In the genomic region with DNA sequence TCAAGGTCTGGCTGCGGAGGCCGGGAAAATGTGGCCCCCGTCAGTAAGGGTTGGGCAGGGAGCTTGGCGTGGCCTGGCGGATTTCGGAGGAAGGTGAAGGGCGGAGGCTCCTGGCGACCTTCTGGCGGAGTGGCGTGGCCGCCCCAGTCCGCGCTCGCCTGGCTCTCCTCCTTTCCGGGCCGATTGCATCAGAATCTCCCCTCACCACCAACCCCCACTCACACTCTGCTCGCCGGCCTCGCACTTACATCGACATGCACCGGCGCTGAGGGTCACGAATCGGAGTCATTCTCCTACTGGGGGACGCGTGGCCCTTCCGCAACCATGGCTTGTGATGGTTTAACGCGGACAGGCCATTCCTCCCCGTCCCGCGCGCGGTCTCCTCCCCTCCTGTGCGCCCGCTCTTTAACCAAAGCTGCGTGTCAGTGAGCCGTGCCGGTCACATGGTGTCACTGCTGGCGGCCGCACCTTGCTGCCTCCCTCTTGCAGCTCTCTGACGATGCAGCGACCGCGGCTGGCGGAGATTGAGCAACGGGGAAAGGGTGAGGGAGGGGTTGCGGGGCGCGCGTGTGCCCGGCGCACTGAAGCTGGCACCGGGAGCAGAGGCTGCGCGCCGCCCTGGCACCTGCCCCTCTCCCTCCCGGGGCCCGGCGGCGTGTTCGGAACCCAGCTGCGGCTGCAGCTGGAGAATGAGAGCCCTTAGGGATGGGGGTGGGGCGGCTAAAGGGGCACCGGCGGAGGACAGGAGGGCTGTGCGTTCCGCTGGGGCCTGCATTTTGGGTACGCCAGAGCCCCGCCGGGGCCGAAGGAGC, we compare ENCODE assay signal across 8 cellular contexts. TPM values are rescaled to one million over a fixed set of nuclear protein-coding genes. Genes with fewer than 3 reads are reported as not detected.
A peak's percentile ranks its signal among the peaks of the same experiment; 100 is the strongest.
DNase-seq lines count a peak whose midpoint lies in the region; ATAC-seq and TF ChIP-seq lines count a peak whose summit lies in the region.

TSS of gene SLC38A1 (minus strand) at position 427 of the 812 bp plus-strand sequence. CDS start 29,243 bp downstream, outside the sequence.

- H3K36me3 Mint-ChIP-seq in activated T-cell treated with anti-CD3 and anti-CD28 coated beads, Interleukin-2, amount 50 U/mL, for 72 hours (ENCODE audit: insufficient read depth in 2 of 2) = peaks cover 9 to 14% of the 10 kb centered on the region in 2 donors
- no peaks in the 10 kb centered on the region for H3K36me3 Mint-ChIP-seq in nephron progenitor cell (ENCODE audit: low read depth)

- peaks cover 31% of the 10 kb centered on the region for H3K4me1 Mint-ChIP-seq in activated T-cell treated with anti-CD3 and anti-CD28 coated beads, Interleukin-2, amount 50 U/mL, for 72 hours (ENCODE audit: low read depth)
- peaks cover 17% of the 10 kb centered on the region for H3K4me1 Mint-ChIP-seq in nephron progenitor cell

- H3K9me2 ChIP-seq in OCI-LY7 (ENCODE audit: insufficient read depth, low read length) = no peaks in the 10 kb centered on the region

- ATAC-seq in GM21447 (IDR thresholded peaks at IDR 0.05; ENCODE audit: unreplicated experiment) = peak; percentile 57
- ATAC-seq in activated T-cell treated with anti-CD3 and anti-CD28 coated beads, Interleukin-2, amount 50 U/mL, for 72 hours (replicated peaks in 1 of 2) = peak; percentile 80 to 84

- H3K4me3 ChIP-seq in OCI-LY7 (ENCODE audit: low read depth, low read length, poor library complexity, severe bottlenecking) (peak within 1 kb of the TSS; percentile 92), fibroblast of pulmonary artery (replicated peaks; ENCODE audit: low read depth, low read length) (peak within 1 kb of the TSS; percentile 90), stomach (peak within 1 kb of the TSS; percentile 63 to 75 (median 68))

- WGBS in stomach, 5 donors = 0 to 1% (median 0%) methylated on average over 56 to 72 of the region's 72 CpGs

- H3K27me3 Mint-ChIP-seq in activated T-cell treated with anti-CD3 and anti-CD28 coated beads, Interleukin-2, amount 50 U/mL, for 72 hours (ENCODE audit: low read depth) = no peaks in the 10 kb centered on the region
- H3K27me3 Mint-ChIP-seq in nephron progenitor cell (ENCODE audit: low read depth, poor library complexity) = no peaks in the 10 kb centered on the region

- POLR2A ChIA-PET in OCI-LY7 (lab: Charles Lee) = interaction anchor here (0.7 to 5.1 kb wide), 9 partner anchors 13 to 277 kb away, joined by 3 to 36 read pairs (median 3); no protein-coding TSS in a partner anchor

- H3K9me3 ChIP-seq in OCI-LY7 (ENCODE audit: low read length) (no peaks in the 10 kb centered on the region), stomach (no peaks in the 10 kb centered on the region)

- H3K79me2 ChIP-seq in OCI-LY7 (ENCODE audit: insufficient read depth, low read depth, low read length) = peaks cover 59% of the 10 kb centered on the region

- CTCF ChIA-PET in OCI-LY7 (lab: Charles Lee; ENCODE audit: unreplicated experiment) = no interaction called here

- intact Hi-C loops in OCI-LY7 (cut with micrococcal nuclease; ENCODE audit: unreplicated experiment) (loop anchor here (1.0 to 10.0 kb wide), 6 partner anchors 50 to 946 kb away; partner anchors contain the start of genes ARID2, SCAF11 and SLC38A2), stomach (cut with DNase I; ENCODE audit: low total_unique reads) (no loop called here)

- H3K36me3 ChIP-seq in OCI-LY7 (ENCODE audit: insufficient read depth, low read length) = peaks cover 47% of the 10 kb centered on the region
- H3K36me3 ChIP-seq in stomach = no peaks in the 10 kb centered on the region

- peak within 1 kb of the TSS; percentile 99 for H3K4me2 ChIP-seq in OCI-LY7 (ENCODE audit: low read length)

- peaks cover 0 to 18% (median 4%) of the 10 kb centered on the region in 3 donors for H3K27me3 ChIP-seq in stomach

- no TSS peak for BruUV-seq in OCI-LY7 (replicated peaks; lab: Mats Ljungman, UMichigan)

- H3K4me1 ChIP-seq in OCI-LY7 (ENCODE audit: insufficient read depth, low read length, poor library complexity, severe bottlenecking) = peaks cover 44% of the 10 kb centered on the region
- H3K4me1 ChIP-seq in stomach = peaks cover 0 to 60% (median 43%) of the 10 kb centered on the region in 4 donors

- H3K27ac Mint-ChIP-seq in activated T-cell treated with anti-CD3 and anti-CD28 coated beads, Interleukin-2, amount 50 U/mL, for 72 hours = peak within 1 kb of the TSS; percentile 99
- peak within 1 kb of the TSS; percentile 36 for H3K27ac Mint-ChIP-seq in nephron progenitor cell

- no peaks in the 10 kb centered on the region for H3K9me3 Mint-ChIP-seq in activated T-cell treated with anti-CD3 and anti-CD28 coated beads, Interleukin-2, amount 50 U/mL, for 72 hours
- no peaks in the 10 kb centered on the region for H3K9me3 Mint-ChIP-seq in nephron progenitor cell

- H3K4me3 Mint-ChIP-seq in activated T-cell treated with anti-CD3 and anti-CD28 coated beads, Interleukin-2, amount 50 U/mL, for 72 hours = no peak within 1 kb of the TSS
- no peak within 1 kb of the TSS for H3K4me3 Mint-ChIP-seq in nephron progenitor cell

- no peak for TF ChIP-seq EP300 in stomach (IDR thresholded peaks at IDR 0.05)

- DNase-seq in DMS 273 treated with DMSO at 0.1 percent for 48 hours (lab: John Stamatoyannopoulos, UW) (peak; percentile 32), HuH-7 (ENCODE audit: low spot score) (peak; percentile 87), OCI-LY7 (ENCODE audit: low spot score) (peak; percentile 88), fibroblast of pulmonary artery (ENCODE audit: low read depth) (peak; percentile 74), nephron progenitor cell (peak; percentile 78), stomach (peak; percentile 88)
- peak; percentile 89 to 94 for DNase-seq in activated T-cell treated with anti-CD3 and anti-CD28 coated beads, Interleukin-2, amount 50 U/mL, for 72 hours

- TF ChIP-seq POLR2A in stomach (IDR thresholded peaks at IDR 0.05) = peak in 2 of 4 donors; percentile 29 to 33

- peak within 1 kb of the TSS; percentile 56; the same call in 1 of the 2 replicates for H2AFZ ChIP-seq in OCI-LY7 (ENCODE audit: low read length)

- peak within 1 kb of the TSS; percentile 91 for H3K27ac ChIP-seq in OCI-LY7 (ENCODE audit: low read depth, low read length, poor library complexity, severe bottlenecking)
- peak within 1 kb of the TSS; percentile 75 to 93 (median 87) for H3K27ac ChIP-seq in stomach

- 0 out of 2 replicates have a peak, but pooled peaks have one; percentile 25 for TF ChIP-seq CTCF in OCI-LY7 (conservative IDR thresholded peaks at IDR 0.05; ENCODE audit: low read length)
- no peak for TF ChIP-seq CTCF in fibroblast of pulmonary artery (IDR thresholded peaks at IDR 0.05; ENCODE audit: low read length, missing control alignments)
- no peak for TF ChIP-seq CTCF in nephron progenitor cell (IDR thresholded peaks at IDR 0.05)
- TF ChIP-seq CTCF in stomach (IDR thresholded peaks at IDR 0.05) = no peak

- H4K20me1 ChIP-seq in OCI-LY7 (ENCODE audit: insufficient read depth, low read length) = peaks cover 31% of the 10 kb centered on the region

RNA-seq across cellular contexts. Expression of gene SLC38A1, which starts in this region (rescaled TPM):
- total RNA-seq in OCI-LY7 (2014; rRNA removed; shearing (Covaris generic)) = 114 and 117 TPM in 2 replicates
- total RNA-seq in OCI-LY7 (2022) (163 and 165 TPM in 2 replicates), stomach (100 to 1,000 TPM in 3 of 5 donors, 10 to 100 TPM in 2; 50.7 to 164 (median 115) TPM)
- total RNA-seq in activated T-cell treated with anti-CD3 and anti-CD28 coated beads, Interleukin-2, amount 50 U/mL, for 72 hours = 100 to 1,000 TPM; 265 to 277 TPM
- 10 to 100 TPM in 1 of 3 donors, 1 to 10 TPM in 2; 3.2 to 14.0 (median 4.7) TPM for polyA plus RNA-seq in stomach

Comparison
In these comparisons a context has a peak if more than half of its experiments do, and no peak if none do; other contexts are left out.
1. Peak in every context shown above with its lines: DNase-seq, ATAC-seq, H3K4me3 ChIP-seq and H3K27ac ChIP-seq.
2. DNase-seq: peak in every context shown above with its lines; median percentile 92 in activated T-cell treated with anti-CD3 and anti-CD28 coated beads, Interleukin-2, amount 50 U/mL, for 72 hours; 88 in OCI-LY7; 88 in stomach; 87 in HuH-7; 78 in nephron progenitor cell; 74 in fibroblast of pulmonary artery; 32 in DMS 273 treated with DMSO at 0.1 percent for 48 hours.